Comparison of ENCODE assay signal across 8 cellular contexts in genomic region chr21:36385233-36385908, GRCh38. TPM values are rescaled to one million over a fixed set of nuclear protein-coding genes. Genes with fewer than 3 reads are reported as not detected.
DNase-seq lines count a peak whose midpoint lies in the region; ATAC-seq lines count a peak whose summit lies in the region.

Gene CHAF1B, plus strand, starts transcription at chr21:36385392. Its CDS starts 745 bp downstream, at chr21:36386137.

- CTCF ChIA-PET in activated CD4-positive, alpha-beta memory T cell treated with anti-CD3 and anti-CD28 coated beads, Interleukin-2, amount 10 ng/mL, durations not matched to agents 7 days and 5 days (lab: Charles Lee) = interaction anchor here (0.5 to 1.7 kb wide), 5 partner anchors 45 to 242 kb away, joined by 3 to 6 read pairs (median 3); no protein-coding TSS in a partner anchor

- H3K4me3 Mint-ChIP-seq in activated CD4-positive, alpha-beta memory T cell treated with anti-CD3 and anti-CD28 coated beads, Interleukin-2, amount 10 ng/mL, durations not matched to agents 7 days and 5 days = peak within 1 kb of the TSS; percentile 83

- 2% methylated on average over 75 of the region's 75 CpGs for WGBS in ectodermal cell, 2 experiments

- H3K27me3 Mint-ChIP-seq in activated CD4-positive, alpha-beta memory T cell treated with anti-CD3 and anti-CD28 coated beads, Interleukin-2, amount 10 ng/mL, durations not matched to agents 7 days and 5 days = no peaks in the 10 kb centered on the region

- H3K9me3 ChIP-seq in BLaER1 (peaks cover 1% of the 10 kb centered on the region; the same call in 1 of the 2 replicates), ectodermal cell (ENCODE audit: control insufficient read depth, low read length) (no peaks in the 10 kb centered on the region)

- H3K36me3 ChIP-seq in BLaER1 = peaks cover 34% of the 10 kb centered on the region
- H3K36me3 ChIP-seq in ectodermal cell (ENCODE audit: control insufficient read depth, insufficient read depth, low read length) = peaks cover 4% of the 10 kb centered on the region

- POLR2A ChIA-PET in activated CD4-positive, alpha-beta memory T cell treated with anti-CD3 and anti-CD28 coated beads, Interleukin-2, amount 10 ng/mL, durations not matched to agents 7 days and 5 days (lab: Charles Lee) = interaction anchor here (0.7 to 4.2 kb wide), 16 partner anchors 8 to 945 kb away, joined by 3 to 37 read pairs (median 3); partner anchors contain the start of genes CBR3 and MORC3

- H3K36me3 Mint-ChIP-seq in activated CD4-positive, alpha-beta memory T cell treated with anti-CD3 and anti-CD28 coated beads, Interleukin-2, amount 10 ng/mL, durations not matched to agents 7 days and 5 days (ENCODE audit: low read depth) = peaks cover 35% of the 10 kb centered on the region

- ATAC-seq in HG03460 (IDR thresholded peaks at IDR 0.05; ENCODE audit: unreplicated experiment) = peak; percentile 82

- H3K27ac ChIP-seq in BLaER1 (peak within 1 kb of the TSS; percentile 87), ectodermal cell (ENCODE audit: insufficient read depth, low read depth, low read length, poor library complexity, severe bottlenecking) (no peak within 1 kb of the TSS)

- peak within 1 kb of the TSS; percentile 83 for H3K27ac Mint-ChIP-seq in activated CD4-positive, alpha-beta memory T cell treated with anti-CD3 and anti-CD28 coated beads, Interleukin-2, amount 10 ng/mL, durations not matched to agents 7 days and 5 days

- DNase-seq in GM19240 (ENCODE audit: insufficient read length, low spot score) (peak; percentile 73), NCI-H748 treated with DMSO at 0.1 percent for 48 hours (lab: John Stamatoyannopoulos, UW) (peak; percentile 46), medulla oblongata (ENCODE audit: extremely low spot score) (peak; percentile 80)
- peak; percentile 85 for DNase-seq in activated CD4-positive, alpha-beta memory T cell treated with anti-CD3 and anti-CD28 coated beads, Interleukin-2, amount 10 ng/mL, durations not matched to agents 7 days and 5 days
- DNase-seq in stimulated activated CD4-positive, alpha-beta T cell treated with anti-CD3 and anti-CD28 coated beads, TNF-alpha, amount 100 ng/mL, for 24 hours (ENCODE audit: low read depth in 3 of 3) = peak; percentile 69 to 77 (median 70)

- peak within 1 kb of the TSS; percentile 92 for H3K4me3 ChIP-seq in BLaER1
- H3K4me3 ChIP-seq in ectodermal cell (ENCODE audit: insufficient read depth, low read depth, low read length) = peak within 1 kb of the TSS; percentile 55

- H3K4me1 Mint-ChIP-seq in activated CD4-positive, alpha-beta memory T cell treated with anti-CD3 and anti-CD28 coated beads, Interleukin-2, amount 10 ng/mL, durations not matched to agents 7 days and 5 days = peaks cover 27% of the 10 kb centered on the region

- H4K20me1 ChIP-seq in BLaER1 = no peaks in the 10 kb centered on the region

- H3K27me3 ChIP-seq in BLaER1 = no peaks in the 10 kb centered on the region
- peaks cover 3% of the 10 kb centered on the region for H3K27me3 ChIP-seq in ectodermal cell (ENCODE audit: control insufficient read depth, insufficient read depth, low read length, poor library complexity, severe bottlenecking)

- no peaks in the 10 kb centered on the region for H3K9me3 Mint-ChIP-seq in activated CD4-positive, alpha-beta memory T cell treated with anti-CD3 and anti-CD28 coated beads, Interleukin-2, amount 10 ng/mL, durations not matched to agents 7 days and 5 days

- peaks cover 12% of the 10 kb centered on the region for H3K4me1 ChIP-seq in BLaER1
- H3K4me1 ChIP-seq in ectodermal cell (ENCODE audit: control insufficient read depth, insufficient read depth, low read length) = no peaks in the 10 kb centered on the region

- peak within 1 kb of the TSS; percentile 92 for H3K9ac ChIP-seq in BLaER1

- peak within 1 kb of the TSS; percentile 93 for H3K4me2 ChIP-seq in BLaER1

RNA-seq across cellular contexts. Expression of gene CHAF1B, which starts in this region (rescaled TPM):
- 10 to 100 TPM; 18.8 to 23.9 TPM for total RNA-seq in activated CD4-positive, alpha-beta memory T cell treated with anti-CD3 and anti-CD28 coated beads, Interleukin-2, amount 10 ng/mL, durations not matched to agents 7 days and 5 days
- polyA plus RNA-seq in ectodermal cell (2013, experiment 1 of 4) = 25.1 TPM
- polyA plus RNA-seq in ectodermal cell (2013, experiment 2 of 4) = 25.0 TPM
- 16.1 TPM for polyA plus RNA-seq in ectodermal cell (2013, experiment 3 of 4)
- 16.4 TPM for polyA plus RNA-seq in ectodermal cell (2013, experiment 4 of 4)
